Comparison of ENCODE assay signal across 1 cellular context in genomic region chr11:18012314-18012905, GRCh38.
TF ChIP-seq lines count a peak whose summit lies in the region.

No MANE protein-coding gene starts in this region.

TF ChIP-seq in HepG2, 621 proteins besides CTCF, POLR2A, EP300 and RAD21 (continued from another document and continues in another):
- TF ChIP-seq, protein P1, sequence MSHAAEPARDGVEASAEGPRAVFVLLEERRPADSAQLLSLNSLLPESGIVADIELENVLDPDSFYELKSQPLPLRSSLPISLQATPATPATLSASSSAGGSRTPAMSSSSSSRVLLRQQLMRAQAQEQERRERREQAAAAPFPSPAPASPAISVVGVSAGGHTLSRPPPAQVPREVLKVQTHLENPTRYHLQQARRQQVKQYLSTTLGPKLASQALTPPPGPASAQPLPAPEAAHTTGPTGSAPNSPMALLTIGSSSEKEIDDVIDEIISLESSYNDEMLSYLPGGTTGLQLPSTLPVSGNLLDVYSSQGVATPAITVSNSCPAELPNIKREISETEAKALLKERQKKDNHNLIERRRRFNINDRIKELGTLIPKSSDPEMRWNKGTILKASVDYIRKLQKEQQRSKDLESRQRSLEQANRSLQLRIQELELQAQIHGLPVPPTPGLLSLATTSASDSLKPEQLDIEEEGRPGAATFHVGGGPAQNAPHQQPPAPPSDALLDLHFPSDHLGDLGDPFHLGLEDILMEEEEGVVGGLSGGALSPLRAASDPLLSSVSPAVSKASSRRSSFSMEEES (CRISPR knock-in tag; IDR thresholded peaks at IDR 0.05) = no peak
- TF ChIP-seq CHCHD3 (CRISPR knock-in tag; IDR thresholded peaks at IDR 0.05) (0 out of 2 replicates have a peak, but pooled peaks have one; percentile 44), IRF1 (CRISPR knock-in tag; IDR thresholded peaks at IDR 0.05; ENCODE audit: low read depth) (no peak), FOXM1 (CRISPR knock-in tag; IDR thresholded peaks at IDR 0.05) (no peak), GFI1 (CRISPR knock-in tag; IDR thresholded peaks at IDR 0.05; ENCODE audit: borderline replicate concordance) (peak; percentile 23; the same call in 1 of the 2 replicates), ZFP36 (IDR thresholded peaks at IDR 0.05; ENCODE audit: borderline replicate concordance, low read depth, low read length, partially characterized antibody) (no peak), GATAD1 (CRISPR knock-in tag; IDR thresholded peaks at IDR 0.05) (no peak), MAFK (conservative IDR thresholded peaks at IDR 0.05 in 1 of 2, IDR thresholded peaks at IDR 0.05 in 1 of 2; ENCODE audit: low read length in 2 of 2) (no peak), MYC (CRISPR knock-in tag; IDR thresholded peaks at IDR 0.05; ENCODE audit: borderline replicate concordance) (no peak; the same call in 1 of the 2 replicates), JUN (CRISPR knock-in tag; IDR thresholded peaks at IDR 0.05) (no peak), ZBTB39 (CRISPR knock-in tag; IDR thresholded peaks at IDR 0.05) (no peak), ZNF296 (CRISPR knock-in tag; conservative IDR thresholded peaks at IDR 0.05) (0 out of 2 replicates have a peak, but pooled peaks have one; percentile 23), HCFC1 (IDR thresholded peaks at IDR 0.05; ENCODE audit: low read depth, low read length) (no peak), ZNF878 (CRISPR knock-in tag; IDR thresholded peaks at IDR 0.05) (no peak), NFATC3 (CRISPR knock-in tag; IDR thresholded peaks at IDR 0.05) (no peak), ZNF564 (CRISPR knock-in tag; IDR thresholded peaks at IDR 0.05) (peak; percentile 16; the same call in 1 of the 2 replicates), CHD2 (IDR thresholded peaks at IDR 0.05; ENCODE audit: low read depth, low read length) (no peak), FUBP1 (CRISPR knock-in tag; IDR thresholded peaks at IDR 0.05; ENCODE audit: borderline replicate concordance) (0 out of 2 replicates have a peak, but pooled peaks have one; percentile 23), RFX5 (IDR thresholded peaks at IDR 0.05; ENCODE audit: low read depth, low read length) (no peak), ZIK1 (CRISPR knock-in tag; IDR thresholded peaks at IDR 0.05; ENCODE audit: borderline replicate concordance, low read depth) (no peak), ZNF570 (CRISPR knock-in tag; IDR thresholded peaks at IDR 0.05; ENCODE audit: borderline replicate concordance) (no peak), ZNF552 (CRISPR knock-in tag; IDR thresholded peaks at IDR 0.05; ENCODE audit: borderline replicate concordance) (no peak), YEATS2 (CRISPR knock-in tag; IDR thresholded peaks at IDR 0.05; ENCODE audit: borderline replicate concordance) (no peak), PHF8 (CRISPR knock-in tag; IDR thresholded peaks at IDR 0.05) (peak; percentile 74), KMT2B (CRISPR knock-in tag; IDR thresholded peaks at IDR 0.05) (0 out of 2 replicates have a peak, but pooled peaks have one; percentile 53), SNAI1 (CRISPR knock-in tag; IDR thresholded peaks at IDR 0.05; ENCODE audit: borderline replicate concordance) (0 out of 2 replicates have a peak, but pooled peaks have one; percentile 2), MXD3 (CRISPR knock-in tag; IDR thresholded peaks at IDR 0.05) (no peak; the same call in 1 of the 2 replicates), STAG1 (CRISPR knock-in tag; IDR thresholded peaks at IDR 0.05) (no peak), ZNF17 (CRISPR knock-in tag; IDR thresholded peaks at IDR 0.05) (no peak), KDM3A (CRISPR knock-in tag; IDR thresholded peaks at IDR 0.05; ENCODE audit: low read depth) (0 out of 2 replicates have a peak, but pooled peaks have one; percentile 21), MZF1 (CRISPR knock-in tag; IDR thresholded peaks at IDR 0.05; ENCODE audit: borderline replicate concordance) (no peak)
- TF ChIP-seq, protein P2, sequence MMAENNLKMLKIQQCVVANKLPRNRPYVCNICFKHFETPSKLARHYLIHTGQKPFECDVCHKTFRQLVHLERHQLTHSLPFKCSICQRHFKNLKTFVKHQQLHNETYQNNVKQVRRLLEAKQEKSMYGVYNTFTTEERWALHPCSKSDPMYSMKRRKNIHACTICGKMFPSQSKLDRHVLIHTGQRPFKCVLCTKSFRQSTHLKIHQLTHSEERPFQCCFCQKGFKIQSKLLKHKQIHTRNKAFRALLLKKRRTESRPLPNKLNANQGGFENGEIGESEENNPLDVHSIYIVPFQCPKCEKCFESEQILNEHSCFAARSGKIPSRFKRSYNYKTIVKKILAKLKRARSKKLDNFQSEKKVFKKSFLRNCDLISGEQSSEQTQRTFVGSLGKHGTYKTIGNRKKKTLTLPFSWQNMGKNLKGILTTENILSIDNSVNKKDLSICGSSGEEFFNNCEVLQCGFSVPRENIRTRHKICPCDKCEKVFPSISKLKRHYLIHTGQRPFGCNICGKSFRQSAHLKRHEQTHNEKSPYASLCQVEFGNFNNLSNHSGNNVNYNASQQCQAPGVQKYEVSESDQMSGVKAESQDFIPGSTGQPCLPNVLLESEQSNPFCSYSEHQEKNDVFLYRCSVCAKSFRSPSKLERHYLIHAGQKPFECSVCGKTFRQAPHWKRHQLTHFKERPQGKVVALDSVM (CRISPR knock-in tag; IDR thresholded peaks at IDR 0.05) = no peak
- TF ChIP-seq, protein P3, sequence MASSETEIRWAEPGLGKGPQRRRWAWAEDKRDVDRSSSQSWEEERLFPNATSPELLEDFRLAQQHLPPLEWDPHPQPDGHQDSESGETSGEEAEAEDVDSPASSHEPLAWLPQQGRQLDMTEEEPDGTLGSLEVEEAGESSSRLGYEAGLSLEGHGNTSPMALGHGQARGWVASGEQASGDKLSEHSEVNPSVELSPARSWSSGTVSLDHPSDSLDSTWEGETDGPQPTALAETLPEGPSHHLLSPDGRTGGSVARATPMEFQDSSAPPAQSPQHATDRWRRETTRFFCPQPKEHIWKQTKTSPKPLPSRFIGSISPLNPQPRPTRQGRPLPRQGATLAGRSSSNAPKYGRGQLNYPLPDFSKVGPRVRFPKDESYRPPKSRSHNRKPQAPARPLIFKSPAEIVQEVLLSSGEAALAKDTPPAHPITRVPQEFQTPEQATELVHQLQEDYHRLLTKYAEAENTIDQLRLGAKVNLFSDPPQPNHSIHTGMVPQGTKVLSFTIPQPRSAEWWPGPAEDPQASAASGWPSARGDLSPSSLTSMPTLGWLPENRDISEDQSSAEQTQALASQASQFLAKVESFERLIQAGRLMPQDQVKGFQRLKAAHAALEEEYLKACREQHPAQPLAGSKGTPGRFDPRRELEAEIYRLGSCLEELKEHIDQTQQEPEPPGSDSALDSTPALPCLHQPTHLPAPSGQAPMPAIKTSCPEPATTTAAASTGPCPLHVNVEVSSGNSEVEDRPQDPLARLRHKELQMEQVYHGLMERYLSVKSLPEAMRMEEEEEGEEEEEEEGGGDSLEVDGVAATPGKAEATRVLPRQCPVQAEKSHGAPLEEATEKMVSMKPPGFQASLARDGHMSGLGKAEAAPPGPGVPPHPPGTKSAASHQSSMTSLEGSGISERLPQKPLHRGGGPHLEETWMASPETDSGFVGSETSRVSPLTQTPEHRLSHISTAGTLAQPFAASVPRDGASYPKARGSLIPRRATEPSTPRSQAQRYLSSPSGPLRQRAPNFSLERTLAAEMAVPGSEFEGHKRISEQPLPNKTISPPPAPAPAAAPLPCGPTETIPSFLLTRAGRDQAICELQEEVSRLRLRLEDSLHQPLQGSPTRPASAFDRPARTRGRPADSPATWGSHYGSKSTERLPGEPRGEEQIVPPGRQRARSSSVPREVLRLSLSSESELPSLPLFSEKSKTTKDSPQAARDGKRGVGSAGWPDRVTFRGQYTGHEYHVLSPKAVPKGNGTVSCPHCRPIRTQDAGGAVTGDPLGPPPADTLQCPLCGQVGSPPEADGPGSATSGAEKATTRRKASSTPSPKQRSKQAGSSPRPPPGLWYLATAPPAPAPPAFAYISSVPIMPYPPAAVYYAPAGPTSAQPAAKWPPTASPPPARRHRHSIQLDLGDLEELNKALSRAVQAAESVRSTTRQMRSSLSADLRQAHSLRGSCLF (CRISPR knock-in tag; IDR thresholded peaks at IDR 0.05; ENCODE audit: borderline replicate concordance) = no peak
- TF ChIP-seq, protein P4, sequence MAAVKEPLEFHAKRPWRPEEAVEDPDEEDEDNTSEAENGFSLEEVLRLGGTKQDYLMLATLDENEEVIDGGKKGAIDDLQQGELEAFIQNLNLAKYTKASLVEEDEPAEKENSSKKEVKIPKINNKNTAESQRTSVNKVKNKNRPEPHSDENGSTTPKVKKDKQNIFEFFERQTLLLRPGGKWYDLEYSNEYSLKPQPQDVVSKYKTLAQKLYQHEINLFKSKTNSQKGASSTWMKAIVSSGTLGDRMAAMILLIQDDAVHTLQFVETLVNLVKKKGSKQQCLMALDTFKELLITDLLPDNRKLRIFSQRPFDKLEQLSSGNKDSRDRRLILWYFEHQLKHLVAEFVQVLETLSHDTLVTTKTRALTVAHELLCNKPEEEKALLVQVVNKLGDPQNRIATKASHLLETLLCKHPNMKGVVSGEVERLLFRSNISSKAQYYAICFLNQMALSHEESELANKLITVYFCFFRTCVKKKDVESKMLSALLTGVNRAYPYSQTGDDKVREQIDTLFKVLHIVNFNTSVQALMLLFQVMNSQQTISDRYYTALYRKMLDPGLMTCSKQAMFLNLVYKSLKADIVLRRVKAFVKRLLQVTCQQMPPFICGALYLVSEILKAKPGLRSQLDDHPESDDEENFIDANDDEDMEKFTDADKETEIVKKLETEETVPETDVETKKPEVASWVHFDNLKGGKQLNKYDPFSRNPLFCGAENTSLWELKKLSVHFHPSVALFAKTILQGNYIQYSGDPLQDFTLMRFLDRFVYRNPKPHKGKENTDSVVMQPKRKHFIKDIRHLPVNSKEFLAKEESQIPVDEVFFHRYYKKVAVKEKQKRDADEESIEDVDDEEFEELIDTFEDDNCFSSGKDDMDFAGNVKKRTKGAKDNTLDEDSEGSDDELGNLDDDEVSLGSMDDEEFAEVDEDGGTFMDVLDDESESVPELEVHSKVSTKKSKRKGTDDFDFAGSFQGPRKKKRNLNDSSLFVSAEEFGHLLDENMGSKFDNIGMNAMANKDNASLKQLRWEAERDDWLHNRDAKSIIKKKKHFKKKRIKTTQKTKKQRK (IDR thresholded peaks at IDR 0.05; ENCODE audit: low read length) = no peak
- TF ChIP-seq, protein P5, sequence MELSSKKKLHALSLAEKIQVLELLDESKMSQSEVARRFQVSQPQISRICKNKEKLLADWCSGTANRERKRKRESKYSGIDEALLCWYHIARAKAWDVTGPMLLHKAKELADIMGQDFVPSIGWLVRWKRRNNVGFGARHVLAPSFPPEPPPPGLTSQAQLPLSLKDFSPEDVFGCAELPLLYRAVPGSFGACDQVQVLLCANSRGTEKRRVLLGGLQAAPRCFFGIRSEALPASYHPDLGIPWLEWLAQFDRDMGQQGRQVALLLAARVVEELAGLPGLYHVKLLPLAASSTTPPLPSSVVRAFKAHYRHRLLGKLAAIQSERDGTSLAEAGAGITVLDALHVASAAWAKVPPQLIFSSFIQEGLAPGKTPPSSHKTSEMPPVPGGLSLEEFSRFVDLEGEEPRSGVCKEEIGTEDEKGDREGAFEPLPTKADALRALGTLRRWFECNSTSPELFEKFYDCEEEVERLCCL (CRISPR knock-in tag; IDR thresholded peaks at IDR 0.05; ENCODE audit: borderline replicate concordance) = no peak
